ENCODE assay signal across 1 cellular context in the genomic region with DNA sequence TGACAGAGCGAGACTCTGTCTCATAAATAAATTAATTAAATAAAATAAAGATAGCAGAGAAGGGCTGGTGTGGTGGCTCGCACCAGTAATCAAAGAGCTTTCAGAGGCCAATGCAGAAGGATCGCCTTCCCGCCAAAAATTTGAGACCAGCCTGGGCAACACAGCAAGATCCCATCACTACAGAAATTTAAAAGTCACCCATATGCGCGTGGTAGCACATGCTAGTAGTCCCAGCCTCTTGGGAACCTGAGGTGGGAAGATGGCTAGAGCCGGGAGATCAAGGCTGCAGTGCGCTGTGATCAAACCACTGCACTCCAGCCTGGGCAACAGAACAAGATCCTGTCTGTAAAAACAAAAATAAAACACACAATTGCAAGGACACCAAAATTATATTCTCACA.
TF ChIP-seq lines count a peak whose summit lies in the region.

No MANE protein-coding gene starts in this region.

TF ChIP-seq in K562, 482 proteins besides CTCF, POLR2A, EP300 and RAD21:
- no peak for TF ChIP-seq ZNF224 (CRISPR knock-in tag; IDR thresholded peaks at IDR 0.05)
- TF ChIP-seq POLR2AphosphoS2 (IDR thresholded peaks at IDR 0.05; ENCODE audit: low read length), result no peak
- no peak for TF ChIP-seq TCF3 (CRISPR knock-in tag; IDR thresholded peaks at IDR 0.05)
- TF ChIP-seq ZNF121 (CRISPR knock-in tag; conservative IDR thresholded peaks at IDR 0.05), result peak; percentile 91
- peak; percentile 40 for TF ChIP-seq RBM25 (IDR thresholded peaks at IDR 0.05; ENCODE audit: low read depth, low read length, severe bottlenecking)
- TF ChIP-seq MED1 (CRISPR knock-in tag; IDR thresholded peaks at IDR 0.05; ENCODE audit: borderline replicate concordance), result no peak
